ENCODE assay signal across 8 cellular contexts in the genomic region with DNA sequence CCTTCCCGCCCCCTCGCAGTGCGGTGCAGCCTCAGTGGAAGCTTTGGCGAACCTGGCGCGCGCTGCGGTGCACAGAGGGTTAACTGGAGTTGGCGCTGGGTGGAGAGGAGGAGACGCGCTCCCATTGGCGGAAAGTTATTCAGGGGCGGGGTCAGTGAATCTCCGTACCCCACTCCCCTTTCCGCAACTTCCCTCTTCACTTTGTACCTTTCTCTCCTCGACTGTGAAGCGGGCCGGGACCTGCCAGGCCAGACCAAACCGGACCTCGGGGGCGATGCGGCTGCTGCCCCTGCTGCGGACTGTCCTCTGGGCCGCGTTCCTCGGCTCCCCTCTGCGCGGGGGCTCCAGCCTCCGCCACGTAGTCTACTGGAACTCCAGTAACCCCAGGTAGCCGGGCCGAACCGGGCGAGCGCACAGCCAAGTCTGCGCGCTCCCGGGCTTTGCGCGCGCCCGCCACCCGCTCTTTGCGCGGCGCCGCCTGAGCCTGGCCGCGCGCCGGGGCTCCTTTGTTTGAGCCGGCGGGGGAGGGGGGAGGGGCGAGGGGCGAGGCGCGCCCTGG. TPM values are rescaled to one million over a fixed set of nuclear protein-coding genes. Genes with fewer than 3 reads are reported as not detected.
DNase-seq lines count a peak whose midpoint lies in the region; ATAC-seq, FAIRE-seq and TF ChIP-seq lines count a peak whose summit lies in the region.

A gene with protein sequence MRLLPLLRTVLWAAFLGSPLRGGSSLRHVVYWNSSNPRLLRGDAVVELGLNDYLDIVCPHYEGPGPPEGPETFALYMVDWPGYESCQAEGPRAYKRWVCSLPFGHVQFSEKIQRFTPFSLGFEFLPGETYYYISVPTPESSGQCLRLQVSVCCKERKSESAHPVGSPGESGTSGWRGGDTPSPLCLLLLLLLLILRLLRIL (plus strand): TSS at position 191 of the 559 bp plus-strand sequence. CDS start 84 bp downstream, at position 275.

- H3K4me3 ChIP-seq in Jurkat, Clone E6-1 (ENCODE audit: low read length): peak within 1 kb of the TSS; percentile 79
- H3K4me3 ChIP-seq in SJCRH30 (peak within 1 kb of the TSS; percentile 87), testis (peak within 1 kb of the TSS; percentile 71 to 90)

- intact Hi-C loops in testis (cut with DNase I; ENCODE audit: low total_unique reads): loop anchor here (5.0 kb wide), 1 partner anchor 111 kb away; no protein-coding TSS in a partner anchor

- no peaks in the 10 kb centered on the region for H3K27me3 ChIP-seq in SJCRH30
- no peaks in the 10 kb centered on the region for H3K27me3 ChIP-seq in testis

- DNase-seq in DMS53 (lab: John Stamatoyannopoulos, UW): peak; percentile 89
- peak; percentile 90 for DNase-seq in Jurkat, Clone E6-1 (ENCODE audit: low read depth, low spot score)
- peak; percentile 84 to 92 for DNase-seq in SJCRH30
- DNase-seq in activated gamma-delta T cell treated with anti-CD3 and anti-CD28 coated beads, Interleukin-2, amount 50 U/mL, for 16 hours (ENCODE audit: low read depth): peak; percentile 67
- DNase-seq in frontal cortex (ENCODE audit: low spot score in 2 of 2): peak; percentile 83 to 86
- peak; percentile 37 for DNase-seq in non-pigmented ciliary epithelial cell (ENCODE audit: low read depth)
- DNase-seq in testis: peak; percentile 88

- H3K27ac ChIP-seq in SJCRH30: peak within 1 kb of the TSS; percentile 51
- H3K27ac ChIP-seq in testis: peak within 1 kb of the TSS; percentile 77 to 79

- no peaks in the 10 kb centered on the region; the same call in 1 of the 2 replicates for H3K36me3 ChIP-seq in SJCRH30
- H3K36me3 ChIP-seq in testis (ENCODE audit: low read depth, missing control alignments): no peaks in the 10 kb centered on the region

- no peak for TF ChIP-seq POLR2A in testis (IDR thresholded peaks at IDR 0.05)

- peak; percentile 66 for ATAC-seq in GM21447 (IDR thresholded peaks at IDR 0.05; ENCODE audit: unreplicated experiment)

- 0 to 1% methylated on average over 23 to 54 of the region's 57 CpGs for WGBS in testis, 2 donors

- TF ChIP-seq CTCF in testis (IDR thresholded peaks at IDR 0.05): no peak

- no peak for FAIRE-seq in frontal cortex (lab: Jason Lieb, UNC)

- H3K9me3 ChIP-seq in SJCRH30 (replicated peaks) (no peaks in the 10 kb centered on the region), testis (no peaks in the 10 kb centered on the region)

- H3K4me1 ChIP-seq in SJCRH30 (peaks cover 6% of the 10 kb centered on the region), testis (peaks cover 21% of the 10 kb centered on the region)

RNA-seq across cellular contexts. Expression of the gene that starts here (rescaled TPM):
- polyA plus RNA-seq in Jurkat, Clone E6-1 (2012; ENCODE audit: insufficient read depth, insufficient read length): 21.1 TPM
- total RNA-seq in SJCRH30 (2014; rRNA removed; shearing (Covaris generic)): 15.3 and 17.8 TPM in 2 replicates
- total RNA-seq in frontal cortex: 0.82 TPM
- 1 to 10 TPM; 5.3 to 6.9 TPM for total RNA-seq in testis
- polyA plus RNA-seq in testis (ENCODE audit: insufficient read depth, low read depth, low replicate concordance): 6.0 TPM

Comparison
In these comparisons a context has a peak if more than half of its experiments do, and no peak if none do; other contexts are left out.
1. Peak in every context shown above with its lines: DNase-seq, ATAC-seq, H3K4me3 ChIP-seq and H3K27ac ChIP-seq.
2. Peak in DNase-seq in frontal cortex; RNA of the gene not detected or under 1 TPM.
3. DNase-seq: peak in every context shown above with its lines; median percentile 90 in Jurkat, Clone E6-1; 89 in DMS53; 88 in SJCRH30; 88 in testis; 84 in frontal cortex; 67 in activated gamma-delta T cell treated with anti-CD3 and anti-CD28 coated beads, Interleukin-2, amount 50 U/mL, for 16 hours; 37 in non-pigmented ciliary epithelial cell.